Comparison of ENCODE assay signal across 23 cellular contexts in the genomic region with DNA sequence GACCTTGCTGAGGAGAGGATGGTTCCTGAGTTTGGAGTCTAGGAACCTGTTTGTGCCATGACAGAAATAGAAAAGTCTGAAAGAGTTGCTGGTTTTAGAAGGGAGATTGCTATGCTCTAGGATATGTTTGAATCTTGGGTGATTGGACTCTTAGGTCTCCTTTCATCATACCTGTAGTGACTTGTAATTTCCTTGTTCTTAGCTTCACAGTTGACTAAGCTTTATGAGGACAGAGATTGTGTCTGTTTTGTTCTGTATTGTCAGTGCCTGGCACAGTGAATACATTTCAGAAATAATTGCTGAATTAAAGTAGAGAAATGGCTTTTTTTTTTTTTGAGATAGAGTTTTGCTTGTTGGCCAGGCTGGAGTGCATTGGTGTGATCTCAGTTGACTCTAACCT. TPM values are rescaled to one million over a fixed set of nuclear protein-coding genes. Genes with fewer than 3 reads are reported as not detected.
DNase-seq lines count a peak whose midpoint lies in the region; ATAC-seq, FAIRE-seq and TF ChIP-seq lines count a peak whose summit lies in the region.
"Had no signal": no experiment of that assay in that cellular context is flagged by ENCODE, and none has a peak within 500 bp of the region (broad histone marks: within the 10 kb centered on the region; RNA-seq: fewer than 3 reads in every experiment).

No MANE protein-coding gene starts in this region.

- H3K4me1 Mint-ChIP-seq in T-helper 17 cell: peaks cover 9% of the 10 kb centered on the region

- DNase-seq in cardiac muscle cell (ENCODE audit: low read depth in 1 of 2, low spot score in 1 of 2) (no peak), Right ventricle myocardium inferior (ENCODE audit: missing footprints) (no peak), SK-N-MC (ENCODE audit: low read depth, low spot score) (no peak), keratinocyte (ENCODE audit: low read depth, low spot score) (no peak), COLO829 (ENCODE audit: low spot score) (no peak), NCI-H187 (lab: John Stamatoyannopoulos, UW) (no peak), T-helper 17 cell (no peak), GM13976 (ENCODE audit: low spot score) (no peak)
- DNase-seq: activated naive CD8-positive, alpha-beta T cell treated with anti-CD3 and anti-CD28 coated beads, Interleukin-2, amount 10 ng/mL, durations not matched to agents 7 days and 5 days; body of pancreas; DND-41; hypothalamus; kidney; NCI-H2107; OCI-M1; stimulated activated CD4-positive, alpha-beta T cell treated with anti-CD3 and anti-CD28 coated beads, Interleukin-4, amount 100 ng/mL, for 1 hour; T-helper 9 cell; uterus had no signal

- ATAC-seq in Right ventricle myocardium inferior (no peak), T-helper 17 cell (no peak)
- ATAC-seq: body of pancreas had no signal

- H3K4me2 ChIP-seq in keratinocyte (ENCODE audit: control insufficient read depth, extremely low read depth, insufficient read depth, low read depth, low read length): peak overlapping the region; percentile 64
- H3K4me2 ChIP-seq: smooth muscle cell had no signal

- H3K9me1 ChIP-seq in keratinocyte (ENCODE audit: control insufficient read depth, extremely low read depth, insufficient read depth, low read length): peaks cover 3% of the 10 kb centered on the region

- peaks cover 86% of the 10 kb centered on the region for H3K79me2 ChIP-seq in keratinocyte (ENCODE audit: control insufficient read depth, insufficient read depth, low read length)

- H2AFZ ChIP-seq in keratinocyte (ENCODE audit: control insufficient read depth, low read length): no peak overlapping the region

- dilution Hi-C loops in keratinocyte (cut with MboI; ENCODE audit: extremely low pct_ligation_motif_present, low sequenced_read_pairs): no loop called here

- in situ Hi-C loops in GM13976 (cut with MboI; ENCODE audit: low sequenced_read_pairs, unreplicated experiment): no loop called here

- no peaks in the 10 kb centered on the region for H4K20me1 ChIP-seq in keratinocyte (ENCODE audit: control insufficient read depth, extremely low read depth, insufficient read depth, low read length)

- H3K9me3 ChIP-seq in cardiac muscle cell (ENCODE audit: low read depth) (no peaks in the 10 kb centered on the region), SK-N-MC (ENCODE audit: low read depth, low read length) (no peaks in the 10 kb centered on the region), keratinocyte (ENCODE audit: control insufficient read depth, low read depth, low read length) (no peaks in the 10 kb centered on the region), T-helper 17 cell (ENCODE audit: control insufficient read depth, low read length, poor library complexity, severe bottlenecking) (no peaks in the 10 kb centered on the region)
- H3K9me3 ChIP-seq: body of pancreas, uterus had no signal

- no peaks in the 10 kb centered on the region for H3K36me3 Mint-ChIP-seq in T-helper 17 cell (ENCODE audit: low read depth)
- H3K36me3 Mint-ChIP-seq: IgD-negative memory B cell had no signal

- TF ChIP-seq CTCF in cardiac muscle cell (IDR thresholded peaks at IDR 0.05; ENCODE audit: low read depth, low read length) (no peak), keratinocyte (optimal IDR thresholded peaks at IDR 0.05 in 1 of 3, IDR thresholded peaks at IDR 0.05 in 1 of 3, conservative IDR thresholded peaks at IDR 0.05 in 1 of 3; ENCODE audit: extremely low read depth in 1 of 3, insufficient read depth in 2 of 3, low read length in 3 of 3) (no peak), GM13976 (IDR thresholded peaks at IDR 0.05; ENCODE audit: borderline replicate concordance, control extremely low read depth, extremely low read depth, insufficient read depth, missing control alignments) (no peak)

- H3K27ac ChIP-seq in cardiac muscle cell (peak overlapping the region; percentile 70), SK-N-MC (0 out of 2 replicates have a peak overlapping the region, but pooled peaks have one; percentile 5), keratinocyte (ENCODE audit: control insufficient read depth, insufficient read depth, low read length) (no peak overlapping the region)
- H3K27ac ChIP-seq: body of pancreas, C4-2B, coronary artery, uterus had no signal

- no peaks in the 10 kb centered on the region for H3K27me3 ChIP-seq in cardiac muscle cell
- H3K27me3 ChIP-seq in keratinocyte (ENCODE audit: control insufficient read depth, extremely low read depth, insufficient read depth, low read length): no peaks in the 10 kb centered on the region
- H3K27me3 ChIP-seq: body of pancreas, uterus had no signal

- H3K4me3 ChIP-seq in cardiac muscle cell: no peak overlapping the region
- no peak overlapping the region for H3K4me3 ChIP-seq in SK-N-MC
- peak overlapping the region in 1 of 3 experiments; percentile 24 for H3K4me3 ChIP-seq in keratinocyte (ENCODE audit: control insufficient read depth in 2 of 3, extremely low read depth in 1 of 3, insufficient read depth in 2 of 3, low read depth in 1 of 3, low read length in 3 of 3)
- H3K4me3 ChIP-seq: body of pancreas, coronary artery, smooth muscle cell, uterus had no signal

- no peaks in the 10 kb centered on the region for H3K27me3 Mint-ChIP-seq in T-helper 17 cell
- H3K27me3 Mint-ChIP-seq: activated naive CD8-positive, alpha-beta T cell treated with anti-CD3 and anti-CD28 coated beads, Interleukin-2, amount 10 ng/mL, durations not matched to agents 7 days and 5 days; IgD-negative memory B cell had no signal

- H3K4me3 Mint-ChIP-seq in T-helper 17 cell: no peak overlapping the region
- H3K4me3 Mint-ChIP-seq: activated naive CD8-positive, alpha-beta T cell treated with anti-CD3 and anti-CD28 coated beads, Interleukin-2, amount 10 ng/mL, durations not matched to agents 7 days and 5 days; activated T-helper 1 cell treated with anti-CD3 and anti-CD28 coated beads, Interleukin-12 subunit alpha, Interleukin-12 subunit beta, Interleukin-2, Interleukin-4 antibody, amounts not matched to agents 30 ng/mL and 10 ng/mL and 1 ng/mL, durations not matched to agents 14 hours and 24 hours and 36 hours; IgD-negative memory B cell had no signal

- H3K27ac Mint-ChIP-seq in T-helper 17 cell: no peak overlapping the region
- H3K27ac Mint-ChIP-seq: activated naive CD8-positive, alpha-beta T cell treated with anti-CD3 and anti-CD28 coated beads, Interleukin-2, amount 10 ng/mL, durations not matched to agents 7 days and 5 days; activated T-helper 1 cell treated with anti-CD3 and anti-CD28 coated beads, Interleukin-12 subunit alpha, Interleukin-12 subunit beta, Interleukin-2, Interleukin-4 antibody, amounts not matched to agents 30 ng/mL and 10 ng/mL and 1 ng/mL, durations not matched to agents 14 hours and 24 hours and 36 hours; IgD-negative memory B cell had no signal

- peak; percentile 69 for FAIRE-seq in keratinocyte (lab: Jason Lieb, UNC)

- H3K4me1 ChIP-seq in cardiac muscle cell (ENCODE audit: low read depth): peaks cover 20% of the 10 kb centered on the region
- peaks cover 10% of the 10 kb centered on the region for H3K4me1 ChIP-seq in keratinocyte (ENCODE audit: control insufficient read depth, extremely low read depth, insufficient read depth, low read length)

- intact Hi-C loops in Right ventricle myocardium inferior (cut with DNase I): no loop called here

- no peaks in the 10 kb centered on the region for H3K36me3 ChIP-seq in cardiac muscle cell
- H3K36me3 ChIP-seq in SK-N-MC (ENCODE audit: insufficient read depth, low read length): no peaks in the 10 kb centered on the region
- peaks cover 3 to 5% of the 10 kb centered on the region in 2 experiments for H3K36me3 ChIP-seq in keratinocyte (ENCODE audit: control insufficient read depth in 2 of 2, extremely low read depth in 1 of 2, insufficient read depth in 2 of 2, low read length in 2 of 2)
- H3K36me3 ChIP-seq: uterus had no signal

- H3K9ac ChIP-seq in SK-N-MC (ENCODE audit: insufficient read length): no peak overlapping the region
- no peak overlapping the region for H3K9ac ChIP-seq in keratinocyte (ENCODE audit: control insufficient read depth, extremely low read depth, insufficient read depth, low read length)

RNA-seq across cellular contexts. Expression of gene GAPVD1, which starts 31.5 kb away (rescaled TPM):
- total RNA-seq in cardiac muscle cell: 28.8 and 39.3 TPM in 2 replicates
- 34.2 and 37.9 TPM in 2 replicates for polyA plus RNA-seq in cardiac muscle cell
- total RNA-seq in Right ventricle myocardium inferior: 31.5 TPM
- polyA plus RNA-seq in keratinocyte: 15.1 to 26.8 TPM (median 23.2 TPM) in 3 replicates
- polyA plus RNA-seq in keratinocyte (2011; ENCODE audit: low read depth): 34.1 TPM
- 10.5 and 17.7 TPM in 2 replicates for polyA plus RNA-seq in keratinocyte (2011; cell fraction: cytosol; rRNA removed)
- 46.7 and 50.6 TPM in 2 replicates for polyA plus RNA-seq in keratinocyte (2011; cell fraction: nucleus; rRNA removed)
- polyA plus RNA-seq in keratinocyte (2012; ENCODE audit: low replicate concordance): 20.8 and 21.7 TPM in 2 replicates
- 22.4 to 74.2 TPM (median 39.7 TPM) in 3 replicates for polyA minus RNA-seq in keratinocyte
- polyA minus RNA-seq in keratinocyte (2011; cell fraction: cytosol; rRNA and poly(A)+ RNA removed): 37.0 TPM
- polyA minus RNA-seq in keratinocyte (2011; cell fraction: nucleus; rRNA and poly(A)+ RNA removed): 39.6 and 86.7 TPM in 2 replicates
- 10 to 100 TPM; 67.1 to 76.4 TPM for total RNA-seq in T-helper 17 cell

RNA-seq across cellular contexts. Expression of gene HSPA5, which starts 52.0 kb away (rescaled TPM):
- 69.2 and 182 TPM in 2 replicates for total RNA-seq in cardiac muscle cell
- polyA plus RNA-seq in cardiac muscle cell: 285 and 882 TPM in 2 replicates
- total RNA-seq in Right ventricle myocardium inferior: 195 TPM
- 138 to 378 TPM (median 274 TPM) in 3 replicates for polyA plus RNA-seq in keratinocyte
- 591 TPM for polyA plus RNA-seq in keratinocyte (2011; ENCODE audit: low read depth)
- polyA plus RNA-seq in keratinocyte (2011; cell fraction: cytosol; rRNA removed): 61.0 and 96.2 TPM in 2 replicates
- 423 and 629 TPM in 2 replicates for polyA plus RNA-seq in keratinocyte (2011; cell fraction: nucleus; rRNA removed)
- polyA plus RNA-seq in keratinocyte (2012; ENCODE audit: low replicate concordance): 480 and 505 TPM in 2 replicates
- 121 to 253 TPM (median 189 TPM) in 3 replicates for polyA minus RNA-seq in keratinocyte
- 141 TPM for polyA minus RNA-seq in keratinocyte (2011; cell fraction: cytosol; rRNA and poly(A)+ RNA removed)
- polyA minus RNA-seq in keratinocyte (2011; cell fraction: nucleus; rRNA and poly(A)+ RNA removed): 357 and 483 TPM in 2 replicates
- total RNA-seq in T-helper 17 cell: 100 to 1,000 TPM; 224 to 229 TPM
